33 cellular contexts compared by ENCODE assay signal in genomic region chr2:182415771-182416170, GRCh38. TPM values are rescaled to one million over a fixed set of nuclear protein-coding genes. Genes with fewer than 3 reads are reported as not detected.
"Had no signal": no experiment of that assay in that cellular context is flagged by ENCODE, and none has a peak within 500 bp of the region (broad histone marks: within the 10 kb centered on the region; RNA-seq: fewer than 3 reads in every experiment).

No MANE protein-coding gene starts in this region.

- H3K27ac Mint-ChIP-seq: activated CD4-positive, alpha-beta memory T cell treated with anti-CD3 and anti-CD28 coated beads for 36 hours; activated CD4-positive, alpha-beta T cell treated with anti-CD3 and anti-CD28 coated beads for 36 hours; activated CD4-positive, alpha-beta T cell treated with anti-CD3 and anti-CD28 coated beads, Interleukin-2, amount 10 ng/mL, durations not matched to agents 24 days and 14 days; activated CD8-positive, alpha-beta memory T cell treated with anti-CD3 and anti-CD28 coated beads, Interleukin-2, amount 10 ng/mL, durations not matched to agents 7 days and 5 days; activated CD8-positive, alpha-beta T cell treated with anti-CD3 and anti-CD28 coated beads, Interleukin-2, amount 10 ng/mL, durations not matched to agents 7 days and 5 days; activated naive CD4-positive, alpha-beta T cell treated with anti-CD3 and anti-CD28 coated beads for 36 hours; activated naive CD4-positive, alpha-beta T cell treated with anti-CD3 and anti-CD28 coated beads, Interleukin-2, amount 50 U/mL, for 24 hours; activated naive CD8-positive, alpha-beta T cell treated with anti-CD3 and anti-CD28 coated beads for 36 hours; activated naive CD8-positive, alpha-beta T cell treated with anti-CD3 and anti-CD28 coated beads, Interleukin-2, amount 50 U/mL, for 24 hours; activated T-helper 1 cell treated with anti-CD3 and anti-CD28 coated beads, Interleukin-12 subunit alpha, Interleukin-12 subunit beta, Interleukin-2, Interleukin-4 antibody, amounts not matched to agents 30 ng/mL and 10 ng/mL and 1 ng/mL, durations not matched to agents 14 hours and 24 hours and 36 hours; activated T-helper 2 cell treated with anti-CD3 and anti-CD28 coated beads, Interferon-gamma antibody, Interleukin-2, Interleukin-4, amounts not matched to agents 10 μg/mL and 5 μg/mL and 100 μg/mL, durations not matched to agents 14 hours and 24 hours and 36 hours; T-helper 17 cell; T-helper 2 cell treated with Interferon-gamma antibody and Interleukin-4, amounts not matched to agents 5 μg/mL and 100 μg/mL, for 36 hours had no signal

- H3K27me3 ChIP-seq: adrenal gland, body of pancreas, colonic mucosa, esophagus squamous epithelium, gastroesophageal sphincter, heart right ventricle had no signal

- H3K4me3 Mint-ChIP-seq: activated CD4-positive, alpha-beta memory T cell treated with anti-CD3 and anti-CD28 coated beads for 36 hours; activated CD4-positive, alpha-beta T cell treated with anti-CD3 and anti-CD28 coated beads for 36 hours; activated CD4-positive, alpha-beta T cell treated with anti-CD3 and anti-CD28 coated beads, Interleukin-2, amount 10 ng/mL, durations not matched to agents 24 days and 14 days; activated CD8-positive, alpha-beta memory T cell treated with anti-CD3 and anti-CD28 coated beads, Interleukin-2, amount 10 ng/mL, durations not matched to agents 7 days and 5 days; activated CD8-positive, alpha-beta T cell treated with anti-CD3 and anti-CD28 coated beads, Interleukin-2, amount 10 ng/mL, durations not matched to agents 7 days and 5 days; activated naive CD4-positive, alpha-beta T cell treated with anti-CD3 and anti-CD28 coated beads for 36 hours; activated naive CD4-positive, alpha-beta T cell treated with anti-CD3 and anti-CD28 coated beads, Interleukin-2, amount 50 U/mL, for 24 hours; activated naive CD8-positive, alpha-beta T cell treated with anti-CD3 and anti-CD28 coated beads for 36 hours; activated naive CD8-positive, alpha-beta T cell treated with anti-CD3 and anti-CD28 coated beads, Interleukin-2, amount 50 U/mL, for 24 hours; activated T-helper 1 cell treated with anti-CD3 and anti-CD28 coated beads, Interleukin-12 subunit alpha, Interleukin-12 subunit beta, Interleukin-2, Interleukin-4 antibody, amounts not matched to agents 30 ng/mL and 10 ng/mL and 1 ng/mL, durations not matched to agents 14 hours and 24 hours and 36 hours; T-helper 17 cell; T-helper 2 cell treated with Interferon-gamma antibody and Interleukin-4, amounts not matched to agents 5 μg/mL and 100 μg/mL, for 36 hours had no signal

- H3K27ac ChIP-seq: adrenal gland, body of pancreas, colonic mucosa, epithelial cell of prostate, esophagus squamous epithelium had no signal

- H3K36me3 Mint-ChIP-seq: activated CD4-positive, alpha-beta memory T cell treated with anti-CD3 and anti-CD28 coated beads for 36 hours; activated CD8-positive, alpha-beta memory T cell treated with anti-CD3 and anti-CD28 coated beads, Interleukin-2, amount 10 ng/mL, durations not matched to agents 7 days and 5 days; activated naive CD4-positive, alpha-beta T cell treated with anti-CD3 and anti-CD28 coated beads, Interleukin-2, amount 50 U/mL, for 24 hours; activated naive CD8-positive, alpha-beta T cell treated with anti-CD3 and anti-CD28 coated beads for 36 hours had no signal

- H3K4me1 Mint-ChIP-seq: activated CD4-positive, alpha-beta T cell treated with anti-CD3 and anti-CD28 coated beads for 36 hours; activated CD4-positive, alpha-beta T cell treated with anti-CD3 and anti-CD28 coated beads, Interleukin-2, amount 10 ng/mL, durations not matched to agents 24 days and 14 days; activated CD8-positive, alpha-beta memory T cell treated with anti-CD3 and anti-CD28 coated beads, Interleukin-2, amount 10 ng/mL, durations not matched to agents 7 days and 5 days; activated naive CD4-positive, alpha-beta T cell treated with anti-CD3 and anti-CD28 coated beads, Interleukin-2, amount 50 U/mL, for 24 hours; activated naive CD8-positive, alpha-beta T cell treated with anti-CD3 and anti-CD28 coated beads for 36 hours; activated naive CD8-positive, alpha-beta T cell treated with anti-CD3 and anti-CD28 coated beads, Interleukin-2, amount 50 U/mL, for 24 hours; T-helper 17 cell had no signal

- H3K4me3 ChIP-seq: adrenal gland, body of pancreas, colonic mucosa, esophagus squamous epithelium, gastroesophageal sphincter, heart right ventricle had no signal

- H3K27me3 Mint-ChIP-seq: activated CD4-positive, alpha-beta memory T cell treated with anti-CD3 and anti-CD28 coated beads for 36 hours; activated CD4-positive, alpha-beta T cell treated with anti-CD3 and anti-CD28 coated beads for 36 hours; activated CD4-positive, alpha-beta T cell treated with anti-CD3 and anti-CD28 coated beads, Interleukin-2, amount 10 ng/mL, durations not matched to agents 24 days and 14 days; activated CD8-positive, alpha-beta memory T cell treated with anti-CD3 and anti-CD28 coated beads, Interleukin-2, amount 10 ng/mL, durations not matched to agents 7 days and 5 days; activated naive CD4-positive, alpha-beta T cell treated with anti-CD3 and anti-CD28 coated beads, Interleukin-2, amount 50 U/mL, for 24 hours; activated naive CD8-positive, alpha-beta T cell treated with anti-CD3 and anti-CD28 coated beads for 36 hours; activated naive CD8-positive, alpha-beta T cell treated with anti-CD3 and anti-CD28 coated beads, Interleukin-2, amount 50 U/mL, for 24 hours; T-helper 17 cell had no signal

- H3K4me1 ChIP-seq: adrenal gland, body of pancreas, colonic mucosa, esophagus squamous epithelium, gastroesophageal sphincter had no signal

- H3K9me3 Mint-ChIP-seq: activated CD4-positive, alpha-beta memory T cell treated with anti-CD3 and anti-CD28 coated beads for 36 hours; activated CD4-positive, alpha-beta T cell treated with anti-CD3 and anti-CD28 coated beads, Interleukin-2, amount 10 ng/mL, durations not matched to agents 24 days and 14 days; activated naive CD4-positive, alpha-beta T cell treated with anti-CD3 and anti-CD28 coated beads, Interleukin-2, amount 50 U/mL, for 24 hours; activated naive CD8-positive, alpha-beta T cell treated with anti-CD3 and anti-CD28 coated beads for 36 hours; activated naive CD8-positive, alpha-beta T cell treated with anti-CD3 and anti-CD28 coated beads, Interleukin-2, amount 50 U/mL, for 24 hours; activated T-helper 1 cell treated with anti-CD3 and anti-CD28 coated beads, Interleukin-12 subunit alpha, Interleukin-12 subunit beta, Interleukin-2, Interleukin-4 antibody, amounts not matched to agents 30 ng/mL and 10 ng/mL and 1 ng/mL, durations not matched to agents 14 hours and 24 hours and 36 hours; activated T-helper 2 cell treated with anti-CD3 and anti-CD28 coated beads, Interferon-gamma antibody, Interleukin-2, Interleukin-4, amounts not matched to agents 10 μg/mL and 5 μg/mL and 100 μg/mL, durations not matched to agents 14 hours and 24 hours and 36 hours; T-helper 2 cell treated with Interferon-gamma antibody and Interleukin-4, amounts not matched to agents 5 μg/mL and 100 μg/mL, for 36 hours had no signal

- H3K36me3 ChIP-seq: adrenal gland, colonic mucosa, esophagus squamous epithelium, gastroesophageal sphincter, heart right ventricle had no signal

- DNase-seq: activated CD4-positive, alpha-beta memory T cell treated with anti-CD3 and anti-CD28 coated beads for 36 hours; activated CD4-positive, alpha-beta T cell treated with anti-CD3 and anti-CD28 coated beads for 36 hours; activated CD4-positive, alpha-beta T cell treated with anti-CD3 and anti-CD28 coated beads, Interleukin-2, amount 10 ng/mL, durations not matched to agents 24 days and 14 days; activated CD4-positive, CD25-positive, alpha-beta regulatory T cell; activated CD4-positive, CD25-positive, alpha-beta regulatory T cell treated with anti-CD3 and anti-CD28 coated beads, Interleukin-2, amount 50 U/mL, for 72 hours; activated CD8-positive, alpha-beta memory T cell treated with anti-CD3 and anti-CD28 coated beads, Interleukin-2, amount 10 ng/mL, durations not matched to agents 7 days and 5 days; activated CD8-positive, alpha-beta memory T cell treated with anti-CD3 and anti-CD28 coated beads, Interleukin-2, amount 50 U/mL, for 4 hours; activated CD8-positive, alpha-beta T cell treated with anti-CD3 and anti-CD28 coated beads, Interleukin-2, amount 10 ng/mL, durations not matched to agents 7 days and 5 days; activated effector memory CD4-positive, alpha-beta T cell treated with anti-CD3 and anti-CD28 coated beads, Interleukin-2, amount 50 U/mL, for 16 hours; activated naive CD4-positive, alpha-beta T cell treated with anti-CD3 and anti-CD28 coated beads for 36 hours; activated naive CD8-positive, alpha-beta T cell treated with anti-CD3 and anti-CD28 coated beads for 36 hours; activated naive CD8-positive, alpha-beta T cell treated with anti-CD3 and anti-CD28 coated beads, Interleukin-2, amount 50 U/mL, for 24 hours; activated T-cell treated with anti-CD3 and anti-CD28 coated beads, Interleukin-2, amount 50 U/mL, for 1 hour; activated T-cell treated with anti-CD3 and anti-CD28 coated beads, Interleukin-2, amount 50 U/mL, for 48 hours; adrenal gland; amygdala; aorta; body of pancreas; cerebellar nuclear complex; colonic mucosa; effector CD8-positive, alpha-beta T cell; esophagus squamous epithelium; foreskin melanocyte; heart right ventricle; T-helper 17 cell; T1000 had no signal

- H3K9me3 ChIP-seq: adrenal gland, body of pancreas, colonic mucosa, esophagus squamous epithelium, gastroesophageal sphincter, heart right ventricle had no signal

- ATAC-seq: activated CD4-positive, alpha-beta T cell treated with anti-CD3 and anti-CD28 coated beads for 36 hours; activated CD8-positive, alpha-beta memory T cell treated with anti-CD3 and anti-CD28 coated beads, Interleukin-2, amount 10 ng/mL, durations not matched to agents 7 days and 5 days; activated CD8-positive, alpha-beta T cell treated with anti-CD3 and anti-CD28 coated beads, Interleukin-2, amount 10 ng/mL, durations not matched to agents 7 days and 5 days; activated naive CD8-positive, alpha-beta T cell treated with anti-CD3 and anti-CD28 coated beads, Interleukin-2, amount 50 U/mL, for 24 hours; body of pancreas; gastroesophageal sphincter; heart right ventricle; T-helper 17 cell had no signal

RNA-seq across cellular contexts. Expression of gene PDE1A, which starts 11.1 kb away (rescaled TPM):
- total RNA-seq: activated CD4-positive, alpha-beta memory T cell treated with anti-CD3 and anti-CD28 coated beads for 36 hours; activated CD4-positive, alpha-beta T cell treated with anti-CD3 and anti-CD28 coated beads for 36 hours; activated CD4-positive, alpha-beta T cell treated with anti-CD3 and anti-CD28 coated beads, Interleukin-2, amount 10 ng/mL, durations not matched to agents 24 days and 14 days; activated CD8-positive, alpha-beta memory T cell treated with anti-CD3 and anti-CD28 coated beads for 36 hours; activated CD8-positive, alpha-beta memory T cell treated with anti-CD3 and anti-CD28 coated beads, Interleukin-2, amount 10 ng/mL, durations not matched to agents 7 days and 5 days; activated CD8-positive, alpha-beta T cell treated with anti-CD3 and anti-CD28 coated beads, Interleukin-2, amount 10 ng/mL, durations not matched to agents 7 days and 5 days; activated naive CD4-positive, alpha-beta T cell treated with anti-CD3 and anti-CD28 coated beads for 36 hours; activated naive CD8-positive, alpha-beta T cell treated with anti-CD3 and anti-CD28 coated beads for 36 hours; activated T-helper 1 cell treated with anti-CD3 and anti-CD28 coated beads, Interleukin-12 subunit alpha, Interleukin-12 subunit beta, Interleukin-2, Interleukin-4 antibody, amounts not matched to agents 30 ng/mL and 10 ng/mL and 1 ng/mL, durations not matched to agents 14 hours and 24 hours and 36 hours; activated T-helper 2 cell treated with anti-CD3 and anti-CD28 coated beads, Interferon-gamma antibody, Interleukin-2, Interleukin-4, amounts not matched to agents 10 μg/mL and 5 μg/mL and 100 μg/mL, durations not matched to agents 14 hours and 24 hours and 36 hours; T-helper 17 cell had no signal
